In genomic region chr7:111091623-111092370, GRCh38 we compare ENCODE assay signal across 8 cellular contexts. TPM values are rescaled to one million over a fixed set of nuclear protein-coding genes. Genes with fewer than 3 reads are reported as not detected.
DNase-seq lines count a peak whose midpoint lies in the region; ATAC-seq and TF ChIP-seq lines count a peak whose summit lies in the region.

No MANE protein-coding gene starts in this region.

- TF ChIP-seq CTCF in choroid plexus epithelial cell (conservative IDR thresholded peaks at IDR 0.05; ENCODE audit: low read depth, low read length) (no peak), ovary (IDR thresholded peaks at IDR 0.05) (no peak)

- ATAC-seq in GM18907 (IDR thresholded peaks at IDR 0.05; ENCODE audit: unreplicated experiment) (peak; percentile 32), HG03097 (IDR thresholded peaks at IDR 0.05; ENCODE audit: low FRiP score, unreplicated experiment) (no peak)

- H3K9ac ChIP-seq in Karpas-422 (ENCODE audit: low read length): no peak overlapping the region

- H3K9me3 ChIP-seq in ovary (no peaks in the 10 kb centered on the region), Karpas-422 (ENCODE audit: low read length) (no peaks in the 10 kb centered on the region)

- H3K4me2 ChIP-seq in Karpas-422 (ENCODE audit: low read depth, low read length, poor library complexity, severe bottlenecking): no peak overlapping the region

- H3K27ac ChIP-seq in ovary (no peak overlapping the region), Karpas-422 (ENCODE audit: low read length) (no peak overlapping the region)

- H3K36me3 ChIP-seq in ovary (no peaks in the 10 kb centered on the region), Karpas-422 (ENCODE audit: insufficient read depth, low read length) (no peaks in the 10 kb centered on the region)

- no peaks in the 10 kb centered on the region for H4K20me1 ChIP-seq in Karpas-422 (ENCODE audit: insufficient read depth, low read depth, low read length)

- H3K4me3 ChIP-seq in choroid plexus epithelial cell (ENCODE audit: low read depth, low read length) (peak overlapping the region; percentile 65), ovary (peak overlapping the region; percentile 23), Karpas-422 (ENCODE audit: low read length) (no peak overlapping the region)

- WGBS in ovary, 3 donors: 13 to 19% (median 15%) methylated on average over 3 of the region's 3 CpGs

- H3K4me1 ChIP-seq in ovary (ENCODE audit: insufficient read depth) (peaks cover 2% of the 10 kb centered on the region), Karpas-422 (ENCODE audit: low read length) (no peaks in the 10 kb centered on the region)

- H2AFZ ChIP-seq in Karpas-422 (ENCODE audit: low read length): no peak overlapping the region

- intact Hi-C loops in ovary (cut with DNase I): loop anchor here in 2 of 4 donors (5.0 kb wide), 2 partner anchors 391 to 396 kb away; no protein-coding TSS in a partner anchor

- no peaks in the 10 kb centered on the region for H3K79me2 ChIP-seq in Karpas-422 (ENCODE audit: low read length)

- TF ChIP-seq EP300 in ovary (IDR thresholded peaks at IDR 0.05): no peak

- no peak for TF ChIP-seq POLR2A in ovary (IDR thresholded peaks at IDR 0.05)

- H3K9me2 ChIP-seq in Karpas-422 (replicated peaks; ENCODE audit: insufficient read depth, low read length): no peaks in the 10 kb centered on the region

- H3K27me3 ChIP-seq in ovary (no peaks in the 10 kb centered on the region), Karpas-422 (ENCODE audit: low read length) (no peaks in the 10 kb centered on the region)

- DNase-seq in NCI-H146 (lab: John Stamatoyannopoulos, UW): peak; percentile 86
- no peak for DNase-seq in choroid plexus epithelial cell (ENCODE audit: low read depth)
- DNase-seq in ovary: no peak
- DNase-seq in NCI-H510A (lab: John Stamatoyannopoulos, UW): no peak
- no peak for DNase-seq in NCI-H187 treated with DMSO at 0.1 percent for 48 hours (lab: John Stamatoyannopoulos, UW)
- DNase-seq in Karpas-422: no peak

RNA-seq across cellular contexts. Expression of gene LRRN3, which starts 0.9 kb away (rescaled TPM):
- total RNA-seq in ovary: 1 to 10 TPM in 5 of 7 donors, under 1 TPM in 2; 0.24 to 5.3 (median 1.0) TPM
- polyA plus RNA-seq in ovary: 1 to 10 TPM; 1.1 to 3.4 TPM
- total RNA-seq in Karpas-422 (2014; rRNA removed; shearing (Covaris generic); ENCODE audit: low replicate concordance): not detected in 2 replicates
